1 cellular context compared by ENCODE assay signal in genomic region chr7:139360948-139361307, GRCh38.
TF ChIP-seq lines count a peak whose summit lies in the region.

No MANE protein-coding gene starts in this region.

TF ChIP-seq in H1, 55 proteins besides CTCF, POLR2A, EP300 and RAD21 (continued from another document):
- TF ChIP-seq ATF2 (IDR thresholded peaks at IDR 0.05; ENCODE audit: low read length) (no peak), RXRA (IDR thresholded peaks at IDR 0.05; ENCODE audit: insufficient read depth, low read depth, low read length) (no peak)
